Comparison of ENCODE assay signal across 8 cellular contexts in genomic region chr17:76710863-76711611, GRCh38. TPM values are rescaled to one million over a fixed set of nuclear protein-coding genes. Genes with fewer than 3 reads are reported as not detected.
A peak's percentile ranks its signal among the peaks of the same experiment; 100 is the strongest.
DNase-seq lines count a peak whose midpoint lies in the region; ATAC-seq and TF ChIP-seq lines count a peak whose summit lies in the region.

A gene with protein sequence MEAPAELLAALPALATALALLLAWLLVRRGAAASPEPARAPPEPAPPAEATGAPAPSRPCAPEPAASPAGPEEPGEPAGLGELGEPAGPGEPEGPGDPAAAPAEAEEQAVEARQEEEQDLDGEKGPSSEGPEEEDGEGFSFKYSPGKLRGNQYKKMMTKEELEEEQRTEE (minus strand): TSS chr17:76710965. CDS start chr17:76710946, 19 bp downstream.

- peaks cover 44% of the 10 kb centered on the region for H3K4me1 Mint-ChIP-seq in activated CD8-positive, alpha-beta memory T cell treated with anti-CD3 and anti-CD28 coated beads, Interleukin-2, amount 10 ng/mL, durations not matched to agents 7 days and 5 days
- H3K4me1 Mint-ChIP-seq in endodermal cell (peaks cover 31% of the 10 kb centered on the region), memory B cell (peaks cover 16% of the 10 kb centered on the region)

- DNase-seq in DMS53 (lab: John Stamatoyannopoulos, UW) (peak; percentile 68), DMS53 treated with DMSO at 0.1 percent for 48 hours (lab: John Stamatoyannopoulos, UW; ENCODE audit: unreplicated experiment) (no peak), NCI-H2171 treated with DMSO at 0.1 percent for 48 hours (lab: John Stamatoyannopoulos, UW) (peak; percentile 47), endodermal cell (peak; percentile 94), memory B cell (ENCODE audit: low spot score in 2 of 2) (peak; percentile 41 to 62), amniotic stem cell (lab: John Stamatoyannopoulos, UW) (no peak)
- DNase-seq in activated CD8-positive, alpha-beta memory T cell treated with anti-CD3 and anti-CD28 coated beads, Interleukin-2, amount 10 ng/mL, durations not matched to agents 7 days and 5 days, result peak; percentile 71
- DNase-seq in stimulated activated CD8-positive, alpha-beta memory T cell treated with anti-CD3 and anti-CD28 coated beads, Interleukin-2, amount 100 ng/mL, for 48 hours (ENCODE audit: low read depth in 2 of 2), result peak; percentile 54 to 60

- no peaks in the 10 kb centered on the region for H3K27me3 ChIP-seq in endodermal cell (ENCODE audit: control insufficient read depth, insufficient read depth, low read length, poor library complexity, severe bottlenecking)

- H3K4me3 Mint-ChIP-seq in activated CD8-positive, alpha-beta memory T cell treated with anti-CD3 and anti-CD28 coated beads, Interleukin-2, amount 10 ng/mL, durations not matched to agents 7 days and 5 days, result peak within 1 kb of the TSS; percentile 66
- peak within 1 kb of the TSS; percentile 70 for H3K4me3 Mint-ChIP-seq in endodermal cell
- peak within 1 kb of the TSS; percentile 68 for H3K4me3 Mint-ChIP-seq in memory B cell

- peaks cover 3% of the 10 kb centered on the region for H3K27me3 Mint-ChIP-seq in activated CD8-positive, alpha-beta memory T cell treated with anti-CD3 and anti-CD28 coated beads, Interleukin-2, amount 10 ng/mL, durations not matched to agents 7 days and 5 days
- peaks cover 7% of the 10 kb centered on the region for H3K27me3 Mint-ChIP-seq in endodermal cell (ENCODE audit: insufficient read depth)
- no peaks in the 10 kb centered on the region for H3K27me3 Mint-ChIP-seq in memory B cell

- H3K27ac Mint-ChIP-seq in activated CD8-positive, alpha-beta memory T cell treated with anti-CD3 and anti-CD28 coated beads, Interleukin-2, amount 10 ng/mL, durations not matched to agents 7 days and 5 days, result peak within 1 kb of the TSS; percentile 62
- H3K27ac Mint-ChIP-seq in endodermal cell (peak within 1 kb of the TSS; percentile 92), memory B cell (no peak within 1 kb of the TSS)

- H3K4me1 ChIP-seq in endodermal cell (ENCODE audit: control insufficient read depth, insufficient read depth, low read length), result peaks cover 19% of the 10 kb centered on the region

- ATAC-seq in activated CD8-positive, alpha-beta memory T cell treated with anti-CD3 and anti-CD28 coated beads, Interleukin-2, amount 10 ng/mL, durations not matched to agents 7 days and 5 days, result peak; percentile 81
- peak; percentile 72 for ATAC-seq in memory B cell (ENCODE audit: low read depth)

- WGBS in endodermal cell (ENCODE audit: insufficient coverage in 1 of 2, insufficient read length in 1 of 2), 2 experiments, result 12 to 30% methylated on average over 10 to 49 of the region's 56 CpGs

- peak within 1 kb of the TSS; percentile 41 for H3K27ac ChIP-seq in endodermal cell (ENCODE audit: low read depth, low read length)

- H3K36me3 ChIP-seq in endodermal cell (ENCODE audit: control insufficient read depth, insufficient read depth, low read length), result peaks cover 26% of the 10 kb centered on the region

- H3K36me3 Mint-ChIP-seq in activated CD8-positive, alpha-beta memory T cell treated with anti-CD3 and anti-CD28 coated beads, Interleukin-2, amount 10 ng/mL, durations not matched to agents 7 days and 5 days, result peaks cover 28% of the 10 kb centered on the region
- peaks cover 7% of the 10 kb centered on the region for H3K36me3 Mint-ChIP-seq in endodermal cell (ENCODE audit: low read depth)
- H3K36me3 Mint-ChIP-seq in memory B cell, result peaks cover 7% of the 10 kb centered on the region

- H3K9me3 Mint-ChIP-seq in activated CD8-positive, alpha-beta memory T cell treated with anti-CD3 and anti-CD28 coated beads, Interleukin-2, amount 10 ng/mL, durations not matched to agents 7 days and 5 days (ENCODE audit: low read depth), result no peaks in the 10 kb centered on the region
- H3K9me3 Mint-ChIP-seq in endodermal cell (no peaks in the 10 kb centered on the region), memory B cell (no peaks in the 10 kb centered on the region)

- peak within 1 kb of the TSS; percentile 64 for H3K9ac ChIP-seq in endodermal cell (ENCODE audit: extremely low read depth, low read length, poor library complexity, severe bottlenecking)

- CTCF ChIA-PET in activated CD8-positive, alpha-beta memory T cell treated with anti-CD3 and anti-CD28 coated beads, Interleukin-2, amount 10 ng/mL, durations not matched to agents 7 days and 5 days (lab: Charles Lee), result interaction anchor here (0.6 to 7.3 kb wide), 4 partner anchors 10 to 133 kb away, joined by 3 to 50 read pairs (median 3); no protein-coding TSS in a partner anchor

- no peak for TF ChIP-seq CTCF in endodermal cell (conservative IDR thresholded peaks at IDR 0.05)

- H3K4me3 ChIP-seq in endodermal cell (ENCODE audit: low read length), result peak within 1 kb of the TSS; percentile 92

- H3K9me3 ChIP-seq in endodermal cell (ENCODE audit: control insufficient read depth, low read length), result no peaks in the 10 kb centered on the region

RNA-seq across cellular contexts. Expression of the gene that starts here (rescaled TPM):
- total RNA-seq in activated CD8-positive, alpha-beta memory T cell treated with anti-CD3 and anti-CD28 coated beads, Interleukin-2, amount 10 ng/mL, durations not matched to agents 7 days and 5 days, result 10 to 100 TPM; 29.8 to 32.0 TPM
- 10 to 100 TPM; 61.6 to 77.1 TPM for total RNA-seq in endodermal cell
- polyA plus RNA-seq in endodermal cell (2013, experiment 1 of 2), result 64.6 TPM
- polyA plus RNA-seq in endodermal cell (2013, experiment 2 of 2), result 58.4 TPM

Comparison
In these comparisons a context has a peak if more than half of its experiments do, and no peak if none do; other contexts are left out.
1. DNase-seq: peak in DMS53 (single experiment), NCI-H2171 treated with DMSO at 0.1 percent for 48 hours (single experiment), activated CD8-positive, alpha-beta memory T cell treated with anti-CD3 and anti-CD28 coated beads, Interleukin-2, amount 10 ng/mL, durations not matched to agents 7 days and 5 days (single experiment), endodermal cell (single experiment), memory B cell (2 of 2) and stimulated activated CD8-positive, alpha-beta memory T cell treated with anti-CD3 and anti-CD28 coated beads, Interleukin-2, amount 100 ng/mL, for 48 hours (2 of 2); none in DMS53 treated with DMSO at 0.1 percent for 48 hours (single experiment) and amniotic stem cell (single experiment).
2. Peak in every context shown above with its lines, with median percentiles within 50 percentile points of each other: H3K4me3 Mint-ChIP-seq.